ENCODE assay signal across 30 cellular contexts in the genomic region with DNA sequence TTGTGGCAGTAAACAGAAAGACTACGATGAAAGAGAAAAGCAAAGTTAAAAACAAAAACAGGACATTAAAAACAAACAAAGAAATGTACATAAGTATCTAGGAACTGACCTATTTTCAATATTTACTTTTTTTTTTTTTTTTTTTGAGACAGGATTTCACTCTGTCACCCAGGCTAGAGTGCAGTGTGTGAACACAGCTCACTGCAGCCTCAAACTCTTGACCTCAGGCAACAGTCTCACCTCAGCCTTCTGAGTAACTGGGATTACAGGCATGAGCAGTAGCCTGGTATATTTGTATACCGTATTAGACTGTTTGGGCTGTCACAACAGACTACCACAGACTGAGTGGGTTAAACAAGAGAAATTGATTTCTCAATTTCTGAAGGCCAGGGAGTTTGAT.
"Had no signal": no experiment of that assay in that cellular context is flagged by ENCODE, and none has a peak within 500 bp of the region (broad histone marks: within the 10 kb centered on the region; RNA-seq: fewer than 3 reads in every experiment).

No MANE protein-coding gene starts in this region.

- H3K27ac Mint-ChIP-seq: naive thymus-derived CD4-positive, alpha-beta T cell; natural killer cell; nephron; stimulated activated memory B cell treated with anti-CD40 and anti-IgM and Interleukin-4, amounts not matched to agents 10 μg/mL and 1 μg/mL and 100 μg/mL, for 72 hours; stimulated activated naive CD8-positive, alpha-beta T cell treated with anti-CD3 and anti-CD28 coated beads, Interleukin-15, amount 100 ng/mL, for 72 hours; type B pancreatic cell had no signal

- H3K36me3 Mint-ChIP-seq: naive thymus-derived CD4-positive, alpha-beta T cell; stimulated activated memory B cell treated with anti-CD40 and anti-IgM and Interleukin-4, amounts not matched to agents 10 μg/mL and 1 μg/mL and 100 μg/mL, for 72 hours; type B pancreatic cell had no signal

- H3K27me3 Mint-ChIP-seq: naive thymus-derived CD4-positive, alpha-beta T cell; stimulated activated memory B cell treated with anti-CD40 and anti-IgM and Interleukin-4, amounts not matched to agents 10 μg/mL and 1 μg/mL and 100 μg/mL, for 72 hours; stimulated activated naive CD8-positive, alpha-beta T cell treated with anti-CD3 and anti-CD28 coated beads, Interleukin-15, amount 100 ng/mL, for 72 hours; type B pancreatic cell had no signal

- H3K36me3 ChIP-seq: neutrophil, pancreas, spleen, suprapubic skin, tibial artery, upper lobe of right lung, uterus had no signal

- H3K9me3 ChIP-seq: neutrophil, pancreas, testis, uterus had no signal

- DNase-seq: naive thymus-derived CD4-positive, alpha-beta T cell; natural killer cell; nucleus accumbens; pancreas; psoas muscle; right cardiac atrium; spleen; stimulated activated CD4-positive, alpha-beta T cell treated with anti-CD3 and anti-CD28 coated beads, Interleukin-12 subunit alpha, Interleukin-12 subunit beta, amount 100 ng/mL, for 4 hours; stimulated activated CD4-positive, alpha-beta T cell treated with anti-CD3 and anti-CD28 coated beads, Interleukin-1b, Interleukin-23, amount 100 ng/mL, for 48 hours; stimulated activated CD4-positive, alpha-beta T cell treated with anti-CD3 and anti-CD28 coated beads, Interleukin-4, amount 100 ng/mL, for 1 hour; stimulated activated CD4-positive, alpha-beta T cell treated with anti-CD3 and anti-CD28 coated beads, Interleukin-4, amount 100 ng/mL, for 4 hours; stimulated activated CD8-positive, alpha-beta memory T cell treated with anti-CD3 and anti-CD28 coated beads, Interleukin-4, amount 100 ng/mL, for 48 hours; stimulated activated naive CD4-positive, alpha-beta T cell; stimulated activated naive CD8-positive, alpha-beta T cell treated with anti-CD3 and anti-CD28 coated beads, Interleukin-15, amount 100 ng/mL, for 72 hours; stimulated activated naive CD8-positive, alpha-beta T cell treated with anti-CD3 and anti-CD28 coated beads, Interleukin-15, Interleukin-2, amounts not matched to agents 100 U/mL and 50 U/mL, for 24 hours; substantia nigra; testis; tibial artery; transverse colon; upper lobe of right lung; uterus had no signal

- H3K4me3 Mint-ChIP-seq: naive thymus-derived CD4-positive, alpha-beta T cell; natural killer cell; nephron; neural crest cell; stimulated activated memory B cell treated with anti-CD40 and anti-IgM and Interleukin-4, amounts not matched to agents 10 μg/mL and 1 μg/mL and 100 μg/mL, for 72 hours; stimulated activated naive CD8-positive, alpha-beta T cell treated with anti-CD3 and anti-CD28 coated beads, Interleukin-15, amount 100 ng/mL, for 72 hours; type B pancreatic cell had no signal

- H3K27ac ChIP-seq: neutrophil, pancreas, psoas muscle, skin epidermis, spleen, suprapubic skin, testis, tibial artery, transverse colon, upper lobe of right lung, uterus had no signal

- H3K4me1 Mint-ChIP-seq: naive thymus-derived CD4-positive, alpha-beta T cell; natural killer cell; nephron; neural crest cell; stimulated activated memory B cell treated with anti-CD40 and anti-IgM and Interleukin-4, amounts not matched to agents 10 μg/mL and 1 μg/mL and 100 μg/mL, for 72 hours; stimulated activated naive CD8-positive, alpha-beta T cell treated with anti-CD3 and anti-CD28 coated beads, Interleukin-15, amount 100 ng/mL, for 72 hours had no signal

- H3K9me3 Mint-ChIP-seq: nephron, type B pancreatic cell had no signal

- ATAC-seq: naive thymus-derived CD4-positive, alpha-beta T cell; natural killer cell; pancreas; psoas muscle; right cardiac atrium; sciatic nerve; stimulated activated memory B cell treated with anti-CD40 and anti-IgM and Interleukin-4, amounts not matched to agents 10 μg/mL and 1 μg/mL and 100 μg/mL, for 72 hours; stimulated activated naive CD8-positive, alpha-beta T cell treated with anti-CD3 and anti-CD28 coated beads, Interleukin-15, amount 100 ng/mL, for 72 hours; stimulated activated naive CD8-positive, alpha-beta T cell treated with anti-CD3 and anti-CD28 coated beads, Interleukin-15, Interleukin-2, amounts not matched to agents 100 U/mL and 50 U/mL, for 24 hours; upper lobe of right lung had no signal

- H3K4me3 ChIP-seq: pancreas, psoas muscle, skin epidermis, smooth muscle cell, spleen, suprapubic skin, testis, tibial artery, transverse colon, upper lobe of right lung, uterus had no signal

- H3K27me3 ChIP-seq: neutrophil, pancreas, spleen, suprapubic skin, testis, tibial artery, transverse colon, upper lobe of right lung, uterus had no signal

- H3K4me2 ChIP-seq: smooth muscle cell had no signal
